25 cellular contexts compared by ENCODE assay signal in the genomic region with DNA sequence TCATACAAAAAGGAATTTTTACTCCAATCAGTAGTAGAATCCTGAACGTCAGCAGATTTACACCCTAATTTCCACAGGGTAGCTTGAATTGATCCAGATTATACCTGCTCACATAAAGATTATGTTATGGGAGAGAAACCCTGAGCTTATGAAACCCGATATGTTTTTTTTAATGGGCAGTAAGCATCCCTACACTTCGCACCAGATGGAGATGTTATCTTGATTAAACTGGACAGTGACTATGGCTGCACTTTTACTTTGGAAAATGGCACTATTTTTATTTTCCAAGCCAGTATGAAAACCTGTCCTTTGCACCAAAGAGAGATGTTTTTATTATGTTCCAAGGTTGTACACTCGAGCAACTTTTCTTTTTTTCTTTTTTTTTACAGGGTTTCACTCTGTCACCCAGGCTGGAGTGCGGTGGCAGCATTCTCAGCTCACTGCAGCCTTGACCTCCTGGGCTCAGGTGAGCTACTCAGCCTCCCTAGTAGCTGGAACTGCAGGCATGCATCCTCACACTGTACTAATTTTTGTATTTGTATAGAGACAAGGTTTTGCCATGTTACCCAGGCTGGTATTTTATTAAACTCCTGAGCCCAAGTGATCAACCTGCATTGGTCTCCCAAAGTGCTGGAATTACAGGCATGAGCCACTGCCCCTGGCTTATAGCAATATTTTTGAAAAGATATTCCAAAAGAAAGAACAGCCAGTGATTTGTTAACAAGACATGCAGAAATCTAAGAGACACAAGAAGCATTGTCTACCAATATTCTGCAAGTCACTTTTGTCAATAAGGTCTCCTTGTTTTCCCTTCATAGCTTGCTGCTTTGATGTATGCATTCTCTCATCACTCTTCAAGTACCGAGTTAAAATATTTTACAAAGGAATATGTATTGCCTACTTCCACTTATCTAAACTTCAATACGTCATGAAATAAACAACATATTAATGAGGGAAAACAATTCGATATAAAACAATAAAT.
"Had no signal": no experiment of that assay in that cellular context is flagged by ENCODE, and none has a peak within 500 bp of the region (broad histone marks: within the 10 kb centered on the region; RNA-seq: fewer than 3 reads in every experiment).

No MANE protein-coding gene starts in this region.

- H3K27ac Mint-ChIP-seq: activated naive CD4-positive, alpha-beta T cell treated with anti-CD3 and anti-CD28 coated beads, Interleukin-2, amount 50 U/mL, for 72 hours; activated T-helper 2 cell treated with anti-CD3 and anti-CD28 coated beads, Interferon-gamma antibody, Interleukin-2, Interleukin-4, amounts not matched to agents 10 μg/mL and 5 μg/mL and 100 μg/mL, durations not matched to agents 14 hours and 24 hours and 36 hours; dendritic cell treated with granulocyte-macrophage colony-stimulating factor and Interleukin-4, amounts not matched to agents 40 ng/mL and 50 ng/mL, for 4 days; endodermal cell; nephron; stimulated activated memory B cell treated with anti-CD40 and anti-IgM and Interleukin-4, amounts not matched to agents 10 μg/mL and 1 μg/mL and 100 μg/mL, for 72 hours; stimulated activated naive CD8-positive, alpha-beta T cell treated with anti-CD3 and anti-CD28 coated beads, Interleukin-15, amount 100 ng/mL, for 72 hours had no signal

- H3K9me3 Mint-ChIP-seq: dendritic cell treated with granulocyte-macrophage colony-stimulating factor and Interleukin-4, amounts not matched to agents 40 ng/mL and 50 ng/mL, for 4 days; endodermal cell; nephron; stimulated activated memory B cell treated with anti-CD40 and anti-IgM and Interleukin-4, amounts not matched to agents 10 μg/mL and 1 μg/mL and 100 μg/mL, for 72 hours; stimulated activated naive CD8-positive, alpha-beta T cell treated with anti-CD3 and anti-CD28 coated beads, Interleukin-15, amount 100 ng/mL, for 72 hours had no signal

- ATAC-seq: activated naive CD4-positive, alpha-beta T cell treated with anti-CD3 and anti-CD28 coated beads, Interleukin-2, amount 50 U/mL, for 72 hours; esophagus mucosa; heart right ventricle; left lung; lower lobe of right lung; mucosa of descending colon; stimulated activated memory B cell treated with anti-CD40 and anti-IgM and Interleukin-4, amounts not matched to agents 10 μg/mL and 1 μg/mL and 100 μg/mL, for 72 hours; stimulated activated naive CD8-positive, alpha-beta T cell treated with anti-CD3 and anti-CD28 coated beads, Interleukin-15, amount 100 ng/mL, for 72 hours had no signal

- DNase-seq: activated CD4-positive, alpha-beta T cell treated with anti-CD3 and anti-CD28 coated beads for 48 hours; activated CD4-positive, alpha-beta T cell treated with anti-CD3 and anti-CD28 coated beads, Interleukin-2, amount 50 U/mL, for 48 hours; activated CD8-positive, alpha-beta memory T cell treated with anti-CD3 and anti-CD28 coated beads, Interleukin-2, amount 50 U/mL, for 4 hours; activated T-cell treated with anti-CD3 and anti-CD28 coated beads, Interleukin-2, amount 50 U/mL, for 1 hour; central memory CD4-positive, alpha-beta T cell; endodermal cell; foreskin fibroblast; heart right ventricle; kidney glomerular epithelial cell; lower lobe of right lung; mucosa of descending colon; ovary; stimulated activated CD4-positive, alpha-beta T cell treated with anti-CD3 and anti-CD28 coated beads, Interleukin-1b, Interleukin-23, amount 100 ng/mL, for 48 hours; stimulated activated CD4-positive, alpha-beta T cell treated with anti-CD3 and anti-CD28 coated beads, Interleukin-4, amount 100 ng/mL, for 4 hours; stimulated activated CD8-positive, alpha-beta memory T cell treated with anti-CD3 and anti-CD28 coated beads, Interleukin-4, amount 100 ng/mL, for 48 hours; stimulated activated naive CD8-positive, alpha-beta T cell treated with anti-CD3 and anti-CD28 coated beads, Interleukin-15, amount 100 ng/mL, for 72 hours; substantia nigra; upper lobe of left lung had no signal

- H3K27me3 Mint-ChIP-seq: dendritic cell treated with granulocyte-macrophage colony-stimulating factor and Interleukin-4, amounts not matched to agents 40 ng/mL and 50 ng/mL, for 4 days; stimulated activated memory B cell treated with anti-CD40 and anti-IgM and Interleukin-4, amounts not matched to agents 10 μg/mL and 1 μg/mL and 100 μg/mL, for 72 hours; stimulated activated naive CD8-positive, alpha-beta T cell treated with anti-CD3 and anti-CD28 coated beads, Interleukin-15, amount 100 ng/mL, for 72 hours had no signal

- H3K4me3 Mint-ChIP-seq: dendritic cell treated with granulocyte-macrophage colony-stimulating factor and Interleukin-4, amounts not matched to agents 40 ng/mL and 50 ng/mL, for 4 days; endodermal cell; nephron; stimulated activated memory B cell treated with anti-CD40 and anti-IgM and Interleukin-4, amounts not matched to agents 10 μg/mL and 1 μg/mL and 100 μg/mL, for 72 hours; stimulated activated naive CD8-positive, alpha-beta T cell treated with anti-CD3 and anti-CD28 coated beads, Interleukin-15, amount 100 ng/mL, for 72 hours had no signal

- H3K36me3 Mint-ChIP-seq: activated naive CD4-positive, alpha-beta T cell treated with anti-CD3 and anti-CD28 coated beads, Interleukin-2, amount 50 U/mL, for 72 hours; stimulated activated memory B cell treated with anti-CD40 and anti-IgM and Interleukin-4, amounts not matched to agents 10 μg/mL and 1 μg/mL and 100 μg/mL, for 72 hours had no signal

- H3K4me1 Mint-ChIP-seq: endodermal cell; stimulated activated memory B cell treated with anti-CD40 and anti-IgM and Interleukin-4, amounts not matched to agents 10 μg/mL and 1 μg/mL and 100 μg/mL, for 72 hours; stimulated activated naive CD8-positive, alpha-beta T cell treated with anti-CD3 and anti-CD28 coated beads, Interleukin-15, amount 100 ng/mL, for 72 hours had no signal
